In the genomic region with DNA sequence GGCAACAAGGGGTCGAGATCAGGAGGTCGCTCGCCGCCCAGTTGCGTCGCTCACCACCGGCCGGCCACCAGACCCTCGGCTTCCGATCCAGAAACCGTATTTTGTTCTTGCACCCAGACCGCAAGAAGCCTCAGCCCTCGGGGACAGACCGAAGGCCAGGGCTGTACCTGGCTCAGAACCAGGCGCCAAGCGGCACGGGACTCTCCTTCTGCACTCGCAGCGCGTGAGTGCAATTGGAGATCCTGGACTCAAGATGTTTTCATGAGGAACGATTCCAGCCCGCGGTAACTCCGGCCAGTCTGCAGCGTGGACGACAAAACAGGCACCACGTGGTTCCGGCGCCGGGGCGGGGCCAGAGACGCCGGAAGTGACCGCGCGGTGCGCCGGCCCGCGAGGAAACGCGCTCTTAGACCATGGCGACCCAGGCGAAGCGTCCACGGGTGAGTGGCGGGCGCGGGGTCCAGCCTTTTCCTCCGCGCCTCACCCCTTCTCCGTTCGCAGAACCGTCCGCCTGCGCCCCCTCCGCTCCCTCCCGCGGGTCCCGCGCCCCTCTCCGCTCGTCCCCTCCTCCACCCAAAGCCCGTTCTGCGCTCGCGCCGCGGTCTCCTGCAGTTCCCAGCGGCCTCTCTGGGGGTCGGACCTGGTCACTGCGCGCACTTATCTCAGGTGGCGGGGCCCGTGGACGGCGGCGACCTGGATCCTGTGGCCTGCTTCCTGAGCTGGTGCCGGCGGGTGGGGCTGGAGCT, we compare ENCODE assay signal across 1 cellular context.
TF ChIP-seq lines count a peak whose summit lies in the region.

A gene with protein sequence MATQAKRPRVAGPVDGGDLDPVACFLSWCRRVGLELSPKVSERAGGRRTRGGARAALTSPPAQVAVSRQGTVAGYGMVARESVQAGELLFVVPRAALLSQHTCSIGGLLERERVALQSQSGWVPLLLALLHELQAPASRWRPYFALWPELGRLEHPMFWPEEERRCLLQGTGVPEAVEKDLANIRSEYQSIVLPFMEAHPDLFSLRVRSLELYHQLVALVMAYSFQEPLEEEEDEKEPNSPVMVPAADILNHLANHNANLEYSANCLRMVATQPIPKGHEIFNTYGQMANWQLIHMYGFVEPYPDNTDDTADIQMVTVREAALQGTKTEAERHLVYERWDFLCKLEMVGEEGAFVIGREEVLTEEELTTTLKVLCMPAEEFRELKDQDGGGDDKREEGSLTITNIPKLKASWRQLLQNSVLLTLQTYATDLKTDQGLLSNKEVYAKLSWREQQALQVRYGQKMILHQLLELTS (plus strand): TSS at position 393 of the 746 bp plus-strand sequence. CDS start 21 bp downstream, at position 414.

TF ChIP-seq in HEK293, 187 proteins besides CTCF, POLR2A, EP300 and RAD21 (continued from another document and continues in another):
- TF ChIP-seq, protein P1, sequence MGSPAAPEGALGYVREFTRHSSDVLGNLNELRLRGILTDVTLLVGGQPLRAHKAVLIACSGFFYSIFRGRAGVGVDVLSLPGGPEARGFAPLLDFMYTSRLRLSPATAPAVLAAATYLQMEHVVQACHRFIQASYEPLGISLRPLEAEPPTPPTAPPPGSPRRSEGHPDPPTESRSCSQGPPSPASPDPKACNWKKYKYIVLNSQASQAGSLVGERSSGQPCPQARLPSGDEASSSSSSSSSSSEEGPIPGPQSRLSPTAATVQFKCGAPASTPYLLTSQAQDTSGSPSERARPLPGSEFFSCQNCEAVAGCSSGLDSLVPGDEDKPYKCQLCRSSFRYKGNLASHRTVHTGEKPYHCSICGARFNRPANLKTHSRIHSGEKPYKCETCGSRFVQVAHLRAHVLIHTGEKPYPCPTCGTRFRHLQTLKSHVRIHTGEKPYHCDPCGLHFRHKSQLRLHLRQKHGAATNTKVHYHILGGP (tag by site-specific recombination; IDR thresholded peaks at IDR 0.05) = no peak
- TF ChIP-seq ZNF501 (tag by site-specific recombination; IDR thresholded peaks at IDR 0.05) (0 out of 2 replicates have a peak, but pooled peaks have one; percentile 49), ZNF223 (tag by site-specific recombination; IDR thresholded peaks at IDR 0.05) (no peak), SALL2 (tag by site-specific recombination; IDR thresholded peaks at IDR 0.05; ENCODE audit: borderline replicate concordance) (no peak), ZNF76 (tag by site-specific recombination; IDR thresholded peaks at IDR 0.05; ENCODE audit: borderline replicate concordance, low read depth) (peak; percentile 83), ZFP41 (tag by site-specific recombination; IDR thresholded peaks at IDR 0.05; ENCODE audit: borderline replicate concordance) (no peak), ZNF2 (tag by site-specific recombination; IDR thresholded peaks at IDR 0.05) (peak; percentile 69; the same call in 1 of the 2 replicates), ZNF777 (tag by site-specific recombination; IDR thresholded peaks at IDR 0.05; ENCODE audit: borderline replicate concordance) (peak; percentile 58; the same call in 1 of the 2 replicates), ZNF302 (tag by site-specific recombination; IDR thresholded peaks at IDR 0.05; ENCODE audit: low read depth) (no peak), HOXD13 (CRISPR knock-in tag; IDR thresholded peaks at IDR 0.05; ENCODE audit: borderline replicate concordance) (no peak), ZBTB1 (tag by site-specific recombination; IDR thresholded peaks at IDR 0.05) (no peak), SP2 (tag by site-specific recombination; IDR thresholded peaks at IDR 0.05) (peak; percentile 77), ZBTB8A (tag by site-specific recombination; IDR thresholded peaks at IDR 0.05) (0 out of 2 replicates have a peak, but pooled peaks have one; percentile 33), ZNF843 (tag by site-specific recombination; IDR thresholded peaks at IDR 0.05) (peak; percentile 50), GLIS2 (tag by site-specific recombination; IDR thresholded peaks at IDR 0.05) (peak; percentile 80), ZNF311 (tag by site-specific recombination; IDR thresholded peaks at IDR 0.05; ENCODE audit: borderline replicate concordance) (no peak), MYNN (tag by site-specific recombination; IDR thresholded peaks at IDR 0.05; ENCODE audit: borderline replicate concordance) (no peak), IKZF3 (tag by site-specific recombination; IDR thresholded peaks at IDR 0.05) (no peak), ZNF184 (tag by site-specific recombination; IDR thresholded peaks at IDR 0.05) (no peak), ZNF335 (tag by site-specific recombination; conservative IDR thresholded peaks at IDR 0.05) (peak; percentile 89), SETDB1 (IDR thresholded peaks at IDR 0.05; ENCODE audit: insufficient read length, low read length) (no peak), ZNF629 (tag by site-specific recombination; IDR thresholded peaks at IDR 0.05) (peak; percentile 58; the same call in 1 of the 2 replicates), SP7 (tag by site-specific recombination; IDR thresholded peaks at IDR 0.05) (peak; percentile 73), ZNF423 (tag by site-specific recombination; IDR thresholded peaks at IDR 0.05) (no peak), ZNF366 (tag by site-specific recombination; conservative IDR thresholded peaks at IDR 0.05) (peak; percentile 53), ZNF394 (tag by site-specific recombination; IDR thresholded peaks at IDR 0.05; ENCODE audit: borderline replicate concordance) (no peak), ZNF792 (tag by site-specific recombination; IDR thresholded peaks at IDR 0.05) (0 out of 2 replicates have a peak, but pooled peaks have one; percentile 40), SCRT1 (tag by site-specific recombination; IDR thresholded peaks at IDR 0.05; ENCODE audit: borderline replicate concordance) (no peak), ZNF19 (tag by site-specific recombination; IDR thresholded peaks at IDR 0.05; ENCODE audit: low read depth) (no peak)
- TF ChIP-seq, protein P2, sequence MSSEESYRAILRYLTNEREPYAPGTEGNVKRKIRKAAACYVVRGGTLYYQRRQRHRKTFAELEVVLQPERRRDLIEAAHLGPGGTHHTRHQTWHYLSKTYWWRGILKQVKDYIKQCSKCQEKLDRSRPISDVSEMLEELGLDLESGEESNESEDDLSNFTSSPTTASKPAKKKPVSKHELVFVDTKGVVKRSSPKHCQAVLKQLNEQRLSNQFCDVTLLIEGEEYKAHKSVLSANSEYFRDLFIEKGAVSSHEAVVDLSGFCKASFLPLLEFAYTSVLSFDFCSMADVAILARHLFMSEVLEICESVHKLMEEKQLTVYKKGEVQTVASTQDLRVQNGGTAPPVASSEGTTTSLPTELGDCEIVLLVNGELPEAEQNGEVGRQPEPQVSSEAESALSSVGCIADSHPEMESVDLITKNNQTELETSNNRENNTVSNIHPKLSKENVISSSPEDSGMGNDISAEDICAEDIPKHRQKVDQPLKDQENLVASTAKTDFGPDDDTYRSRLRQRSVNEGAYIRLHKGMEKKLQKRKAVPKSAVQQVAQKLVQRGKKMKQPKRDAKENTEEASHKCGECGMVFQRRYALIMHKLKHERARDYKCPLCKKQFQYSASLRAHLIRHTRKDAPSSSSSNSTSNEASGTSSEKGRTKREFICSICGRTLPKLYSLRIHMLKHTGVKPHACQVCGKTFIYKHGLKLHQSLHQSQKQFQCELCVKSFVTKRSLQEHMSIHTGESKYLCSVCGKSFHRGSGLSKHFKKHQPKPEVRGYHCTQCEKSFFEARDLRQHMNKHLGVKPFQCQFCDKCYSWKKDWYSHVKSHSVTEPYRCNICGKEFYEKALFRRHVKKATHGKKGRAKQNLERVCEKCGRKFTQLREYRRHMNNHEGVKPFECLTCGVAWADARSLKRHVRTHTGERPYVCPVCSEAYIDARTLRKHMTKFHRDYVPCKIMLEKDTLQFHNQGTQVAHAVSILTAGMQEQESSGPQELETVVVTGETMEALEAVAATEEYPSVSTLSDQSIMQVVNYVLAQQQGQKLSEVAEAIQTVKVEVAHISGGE (tag by site-specific recombination; conservative IDR thresholded peaks at IDR 0.05; ENCODE audit: low read depth) = peak; percentile 95
- TF ChIP-seq, protein P3, sequence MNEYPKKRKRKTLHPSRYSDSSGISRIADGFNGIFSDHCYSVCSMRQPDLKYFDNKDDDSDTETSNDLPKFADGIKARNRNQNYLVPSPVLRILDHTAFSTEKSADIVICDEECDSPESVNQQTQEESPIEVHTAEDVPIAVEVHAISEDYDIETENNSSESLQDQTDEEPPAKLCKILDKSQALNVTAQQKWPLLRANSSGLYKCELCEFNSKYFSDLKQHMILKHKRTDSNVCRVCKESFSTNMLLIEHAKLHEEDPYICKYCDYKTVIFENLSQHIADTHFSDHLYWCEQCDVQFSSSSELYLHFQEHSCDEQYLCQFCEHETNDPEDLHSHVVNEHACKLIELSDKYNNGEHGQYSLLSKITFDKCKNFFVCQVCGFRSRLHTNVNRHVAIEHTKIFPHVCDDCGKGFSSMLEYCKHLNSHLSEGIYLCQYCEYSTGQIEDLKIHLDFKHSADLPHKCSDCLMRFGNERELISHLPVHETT (tag by site-specific recombination; IDR thresholded peaks at IDR 0.05) = no peak
- TF ChIP-seq, protein P4, sequence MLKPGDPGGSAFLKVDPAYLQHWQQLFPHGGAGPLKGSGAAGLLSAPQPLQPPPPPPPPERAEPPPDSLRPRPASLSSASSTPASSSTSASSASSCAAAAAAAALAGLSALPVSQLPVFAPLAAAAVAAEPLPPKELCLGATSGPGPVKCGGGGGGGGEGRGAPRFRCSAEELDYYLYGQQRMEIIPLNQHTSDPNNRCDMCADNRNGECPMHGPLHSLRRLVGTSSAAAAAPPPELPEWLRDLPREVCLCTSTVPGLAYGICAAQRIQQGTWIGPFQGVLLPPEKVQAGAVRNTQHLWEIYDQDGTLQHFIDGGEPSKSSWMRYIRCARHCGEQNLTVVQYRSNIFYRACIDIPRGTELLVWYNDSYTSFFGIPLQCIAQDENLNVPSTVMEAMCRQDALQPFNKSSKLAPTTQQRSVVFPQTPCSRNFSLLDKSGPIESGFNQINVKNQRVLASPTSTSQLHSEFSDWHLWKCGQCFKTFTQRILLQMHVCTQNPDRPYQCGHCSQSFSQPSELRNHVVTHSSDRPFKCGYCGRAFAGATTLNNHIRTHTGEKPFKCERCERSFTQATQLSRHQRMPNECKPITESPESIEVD (tag by site-specific recombination; IDR thresholded peaks at IDR 0.05) = no peak
- TF ChIP-seq, protein P5, sequence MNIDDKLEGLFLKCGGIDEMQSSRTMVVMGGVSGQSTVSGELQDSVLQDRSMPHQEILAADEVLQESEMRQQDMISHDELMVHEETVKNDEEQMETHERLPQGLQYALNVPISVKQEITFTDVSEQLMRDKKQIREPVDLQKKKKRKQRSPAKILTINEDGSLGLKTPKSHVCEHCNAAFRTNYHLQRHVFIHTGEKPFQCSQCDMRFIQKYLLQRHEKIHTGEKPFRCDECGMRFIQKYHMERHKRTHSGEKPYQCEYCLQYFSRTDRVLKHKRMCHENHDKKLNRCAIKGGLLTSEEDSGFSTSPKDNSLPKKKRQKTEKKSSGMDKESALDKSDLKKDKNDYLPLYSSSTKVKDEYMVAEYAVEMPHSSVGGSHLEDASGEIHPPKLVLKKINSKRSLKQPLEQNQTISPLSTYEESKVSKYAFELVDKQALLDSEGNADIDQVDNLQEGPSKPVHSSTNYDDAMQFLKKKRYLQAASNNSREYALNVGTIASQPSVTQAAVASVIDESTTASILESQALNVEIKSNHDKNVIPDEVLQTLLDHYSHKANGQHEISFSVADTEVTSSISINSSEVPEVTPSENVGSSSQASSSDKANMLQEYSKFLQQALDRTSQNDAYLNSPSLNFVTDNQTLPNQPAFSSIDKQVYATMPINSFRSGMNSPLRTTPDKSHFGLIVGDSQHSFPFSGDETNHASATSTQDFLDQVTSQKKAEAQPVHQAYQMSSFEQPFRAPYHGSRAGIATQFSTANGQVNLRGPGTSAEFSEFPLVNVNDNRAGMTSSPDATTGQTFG (tag by site-specific recombination; IDR thresholded peaks at IDR 0.05; ENCODE audit: borderline replicate concordance) = no peak
- TF ChIP-seq, protein P6, sequence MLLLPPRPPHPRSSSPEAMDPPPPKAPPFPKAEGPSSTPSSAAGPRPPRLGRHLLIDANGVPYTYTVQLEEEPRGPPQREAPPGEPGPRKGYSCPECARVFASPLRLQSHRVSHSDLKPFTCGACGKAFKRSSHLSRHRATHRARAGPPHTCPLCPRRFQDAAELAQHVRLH (tag by site-specific recombination; IDR thresholded peaks at IDR 0.05) = peak; percentile 41; the same call in 1 of the 2 replicates
- TF ChIP-seq, protein P7, sequence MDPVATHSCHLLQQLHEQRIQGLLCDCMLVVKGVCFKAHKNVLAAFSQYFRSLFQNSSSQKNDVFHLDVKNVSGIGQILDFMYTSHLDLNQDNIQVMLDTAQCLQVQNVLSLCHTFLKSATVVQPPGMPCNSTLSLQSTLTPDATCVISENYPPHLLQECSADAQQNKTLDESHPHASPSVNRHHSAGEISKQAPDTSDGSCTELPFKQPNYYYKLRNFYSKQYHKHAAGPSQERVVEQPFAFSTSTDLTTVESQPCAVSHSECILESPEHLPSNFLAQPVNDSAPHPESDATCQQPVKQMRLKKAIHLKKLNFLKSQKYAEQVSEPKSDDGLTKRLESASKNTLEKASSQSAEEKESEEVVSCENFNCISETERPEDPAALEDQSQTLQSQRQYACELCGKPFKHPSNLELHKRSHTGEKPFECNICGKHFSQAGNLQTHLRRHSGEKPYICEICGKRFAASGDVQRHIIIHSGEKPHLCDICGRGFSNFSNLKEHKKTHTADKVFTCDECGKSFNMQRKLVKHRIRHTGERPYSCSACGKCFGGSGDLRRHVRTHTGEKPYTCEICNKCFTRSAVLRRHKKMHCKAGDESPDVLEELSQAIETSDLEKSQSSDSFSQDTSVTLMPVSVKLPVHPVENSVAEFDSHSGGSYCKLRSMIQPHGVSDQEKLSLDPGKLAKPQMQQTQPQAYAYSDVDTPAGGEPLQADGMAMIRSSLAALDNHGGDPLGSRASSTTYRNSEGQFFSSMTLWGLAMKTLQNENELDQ (tag by site-specific recombination; IDR thresholded peaks at IDR 0.05; ENCODE audit: low read depth) = no peak
- TF ChIP-seq, protein P8, sequence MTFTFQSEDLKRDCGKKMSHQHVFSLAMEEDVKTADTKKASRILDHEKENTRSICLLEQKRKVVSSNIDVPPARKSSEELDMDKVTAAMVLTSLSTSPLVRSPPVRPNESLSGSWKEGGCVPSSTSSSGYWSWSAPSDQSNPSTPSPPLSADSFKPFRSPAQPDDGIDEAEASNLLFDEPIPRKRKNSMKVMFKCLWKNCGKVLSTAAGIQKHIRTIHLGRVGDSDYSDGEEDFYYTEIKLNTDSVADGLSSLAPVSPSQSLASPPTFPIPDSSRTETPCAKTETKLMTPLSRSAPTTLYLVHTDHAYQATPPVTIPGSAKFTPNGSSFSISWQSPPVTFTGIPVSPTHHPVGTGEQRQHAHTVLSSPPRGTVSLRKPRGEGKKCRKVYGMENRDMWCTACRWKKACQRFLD (tag by site-specific recombination; IDR thresholded peaks at IDR 0.05) = no peak
- TF ChIP-seq, protein P9, sequence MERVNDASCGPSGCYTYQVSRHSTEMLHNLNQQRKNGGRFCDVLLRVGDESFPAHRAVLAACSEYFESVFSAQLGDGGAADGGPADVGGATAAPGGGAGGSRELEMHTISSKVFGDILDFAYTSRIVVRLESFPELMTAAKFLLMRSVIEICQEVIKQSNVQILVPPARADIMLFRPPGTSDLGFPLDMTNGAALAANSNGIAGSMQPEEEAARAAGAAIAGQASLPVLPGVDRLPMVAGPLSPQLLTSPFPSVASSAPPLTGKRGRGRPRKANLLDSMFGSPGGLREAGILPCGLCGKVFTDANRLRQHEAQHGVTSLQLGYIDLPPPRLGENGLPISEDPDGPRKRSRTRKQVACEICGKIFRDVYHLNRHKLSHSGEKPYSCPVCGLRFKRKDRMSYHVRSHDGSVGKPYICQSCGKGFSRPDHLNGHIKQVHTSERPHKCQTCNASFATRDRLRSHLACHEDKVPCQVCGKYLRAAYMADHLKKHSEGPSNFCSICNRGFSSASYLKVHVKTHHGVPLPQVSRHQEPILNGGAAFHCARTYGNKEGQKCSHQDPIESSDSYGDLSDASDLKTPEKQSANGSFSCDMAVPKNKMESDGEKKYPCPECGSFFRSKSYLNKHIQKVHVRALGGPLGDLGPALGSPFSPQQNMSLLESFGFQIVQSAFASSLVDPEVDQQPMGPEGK (tag by site-specific recombination; IDR thresholded peaks at IDR 0.05) = peak; percentile 75
